Comparison of ENCODE assay signal across 21 cellular contexts in genomic region chrX:9614016-9614415, GRCh38.
DNase-seq lines count a peak whose midpoint lies in the region; ATAC-seq, FAIRE-seq and TF ChIP-seq lines count a peak whose summit lies in the region.
"Had no signal": no experiment of that assay in that cellular context is flagged by ENCODE, and none has a peak within 500 bp of the region (broad histone marks: within the 10 kb centered on the region; RNA-seq: fewer than 3 reads in every experiment).

No MANE protein-coding gene starts in this region.

- TF ChIP-seq EP300 in tibial nerve (IDR thresholded peaks at IDR 0.05), result no peak

- no peak overlapping the region for H2AFZ ChIP-seq in astrocyte (ENCODE audit: low read depth, low read length)

- H3K4me3 ChIP-seq in AG04449 (ENCODE audit: low read depth, low read length) (no peak overlapping the region), astrocyte (ENCODE audit: insufficient read depth, low read depth, low read length) (no peak overlapping the region), foreskin fibroblast (ENCODE audit: low read depth in 1 of 2, low read length in 2 of 2) (no peak overlapping the region), tibial nerve (no peak overlapping the region), heart right ventricle (no peak overlapping the region), coronary artery (no peak overlapping the region)
- H3K4me3 ChIP-seq: esophagus squamous epithelium, sigmoid colon, uterus had no signal

- no peaks in the 10 kb centered on the region for H3K27me3 Mint-ChIP-seq in astrocyte (ENCODE audit: low read depth, unreplicated experiment)
- H3K27me3 Mint-ChIP-seq: activated naive CD4-positive, alpha-beta T cell treated with anti-CD3 and anti-CD28 coated beads, Interleukin-2, amount 10 ng/mL, durations not matched to agents 7 days and 5 days; stimulated activated naive CD8-positive, alpha-beta T cell treated with anti-CD3 and anti-CD28 coated beads, Interleukin-15, amount 100 ng/mL, for 72 hours had no signal

- peaks cover 10% of the 10 kb centered on the region for H3K4me1 ChIP-seq in astrocyte (ENCODE audit: insufficient read depth, low read length)
- peaks cover 0 to 8% (median 0%) of the 10 kb centered on the region in 4 donors for H3K4me1 ChIP-seq in tibial nerve
- H3K4me1 ChIP-seq in heart right ventricle, result peaks cover 0 to 16% (median 0%) of the 10 kb centered on the region in 9 donors
- H3K4me1 ChIP-seq: sigmoid colon, uterus had no signal

- H3K4me1 Mint-ChIP-seq in astrocyte (ENCODE audit: low read depth, unreplicated experiment), result peaks cover 9% of the 10 kb centered on the region
- H3K4me1 Mint-ChIP-seq: activated naive CD4-positive, alpha-beta T cell treated with anti-CD3 and anti-CD28 coated beads, Interleukin-2, amount 10 ng/mL, durations not matched to agents 7 days and 5 days had no signal

- H4K20me1 ChIP-seq in astrocyte (ENCODE audit: insufficient read depth, low read length), result no peaks in the 10 kb centered on the region

- POLR2A ChIA-PET in AG04449 (lab: Yijun Ruan, JAX), result no interaction called here

- no peaks in the 10 kb centered on the region for H3K79me2 ChIP-seq in astrocyte (ENCODE audit: insufficient read depth, low read length)

- DNase-seq in AG04449 (ENCODE audit: low read depth, low spot score) (peak; percentile 31), HCEC 1CT (peak; percentile 60), astrocyte (ENCODE audit: low read depth) (peak; percentile 89), foreskin fibroblast (peak; percentile 45 to 58), tibial nerve (ENCODE audit: low spot score in 2 of 2) (no peak), heart right ventricle (no peak), coronary artery (ENCODE audit: low spot score) (no peak)
- DNase-seq in activated CD4-positive, alpha-beta T cell treated with anti-CD3 and anti-CD28 coated beads, Interleukin-2, amount 50 U/mL, for 1 hour, result no peak
- DNase-seq: activated naive CD4-positive, alpha-beta T cell treated with anti-CD3 and anti-CD28 coated beads, Interleukin-2, amount 10 ng/mL, durations not matched to agents 7 days and 5 days; activated T-cell treated with anti-CD3 and anti-CD28 coated beads for 4 hours; esophagus squamous epithelium; KBM-7; NCI-H1105 treated with DMSO at 0.1 percent for 48 hours; NCI-H82; occipital lobe; sigmoid colon; stimulated activated CD4-positive, alpha-beta T cell treated with anti-CD3 and anti-CD28 coated beads, Interleukin-1b, Interleukin-23, amount 100 ng/mL, for 48 hours; stimulated activated naive CD8-positive, alpha-beta T cell treated with anti-CD3 and anti-CD28 coated beads, Interleukin-15, amount 100 ng/mL, for 72 hours; uterus had no signal

- FAIRE-seq in astrocyte (lab: Jason Lieb, UNC), result peak; percentile 5
- FAIRE-seq: GM12892 had no signal

- H3K4me3 Mint-ChIP-seq in astrocyte (ENCODE audit: unreplicated experiment), result no peak overlapping the region
- H3K4me3 Mint-ChIP-seq: activated naive CD4-positive, alpha-beta T cell treated with anti-CD3 and anti-CD28 coated beads, Interleukin-2, amount 10 ng/mL, durations not matched to agents 7 days and 5 days; stimulated activated naive CD8-positive, alpha-beta T cell treated with anti-CD3 and anti-CD28 coated beads, Interleukin-15, amount 100 ng/mL, for 72 hours had no signal

- H3K9ac ChIP-seq in astrocyte (ENCODE audit: low read length), result no peak overlapping the region

- ATAC-seq in heart right ventricle, result no peak
- ATAC-seq: Panc1; stimulated activated naive CD8-positive, alpha-beta T cell treated with anti-CD3 and anti-CD28 coated beads, Interleukin-15, amount 100 ng/mL, for 72 hours had no signal

- H3K36me3 ChIP-seq in astrocyte (ENCODE audit: insufficient read depth, low read length) (no peaks in the 10 kb centered on the region), tibial nerve (no peaks in the 10 kb centered on the region), heart right ventricle (no peaks in the 10 kb centered on the region)
- H3K36me3 ChIP-seq: esophagus squamous epithelium, sigmoid colon, uterus had no signal

- no peak overlapping the region for H3K27ac ChIP-seq in astrocyte (ENCODE audit: low read depth, low read length)
- no peak overlapping the region for H3K27ac ChIP-seq in tibial nerve
- H3K27ac ChIP-seq in heart right ventricle, result no peak overlapping the region
- no peak overlapping the region for H3K27ac ChIP-seq in coronary artery
- H3K27ac ChIP-seq: esophagus squamous epithelium, sigmoid colon, uterus had no signal

- H3K27me3 ChIP-seq in astrocyte (ENCODE audit: insufficient read depth, low read length), result no peaks in the 10 kb centered on the region
- no peaks in the 10 kb centered on the region for H3K27me3 ChIP-seq in tibial nerve
- no peaks in the 10 kb centered on the region for H3K27me3 ChIP-seq in heart right ventricle
- H3K27me3 ChIP-seq: esophagus squamous epithelium, uterus had no signal

- no peak overlapping the region for H3K27ac Mint-ChIP-seq in astrocyte (ENCODE audit: unreplicated experiment)

- H3K9me3 ChIP-seq in astrocyte (ENCODE audit: insufficient read depth, low read depth, low read length), result no peaks in the 10 kb centered on the region
- H3K9me3 ChIP-seq in tibial nerve, result no peaks in the 10 kb centered on the region
- H3K9me3 ChIP-seq in heart right ventricle, result no peaks in the 10 kb centered on the region
- H3K9me3 ChIP-seq: esophagus squamous epithelium, sigmoid colon, uterus had no signal

- peaks cover 2% of the 10 kb centered on the region for H3K36me3 Mint-ChIP-seq in astrocyte (ENCODE audit: low read depth, unreplicated experiment)
- H3K36me3 Mint-ChIP-seq: activated naive CD4-positive, alpha-beta T cell treated with anti-CD3 and anti-CD28 coated beads, Interleukin-2, amount 10 ng/mL, durations not matched to agents 7 days and 5 days had no signal

- intact Hi-C loops in heart right ventricle (cut with DNase I), result no loop called here

- CTCF ChIA-PET in AG04449 (lab: Yijun Ruan, JAX), result no interaction called here

- 44 to 54% methylated on average over 1 of the region's 1 CpG for WGBS in tibial nerve, 2 donors
- whole genome bisulfite sequencing in heart right ventricle, 2 donors, result 47 to 50% methylated on average over 1 of the region's 1 CpG

- no peak for TF ChIP-seq POLR2A in tibial nerve (IDR thresholded peaks at IDR 0.05)

- TF ChIP-seq CTCF in AG04449 (IDR thresholded peaks at IDR 0.05; ENCODE audit: insufficient read depth, low read length, missing control alignments) (no peak), astrocyte (IDR thresholded peaks at IDR 0.05; ENCODE audit: insufficient read depth, low read depth, low read length) (no peak), foreskin fibroblast (IDR thresholded peaks at IDR 0.05; ENCODE audit: low read depth, low read length) (no peak), tibial nerve (IDR thresholded peaks at IDR 0.05) (no peak), heart right ventricle (IDR thresholded peaks at IDR 0.05) (no peak), coronary artery (IDR thresholded peaks at IDR 0.05) (no peak)

- no peaks in the 10 kb centered on the region for H3K9me3 Mint-ChIP-seq in astrocyte (ENCODE audit: unreplicated experiment)
- H3K9me3 Mint-ChIP-seq: activated naive CD4-positive, alpha-beta T cell treated with anti-CD3 and anti-CD28 coated beads, Interleukin-2, amount 10 ng/mL, durations not matched to agents 7 days and 5 days; stimulated activated naive CD8-positive, alpha-beta T cell treated with anti-CD3 and anti-CD28 coated beads, Interleukin-15, amount 100 ng/mL, for 72 hours had no signal

- H3K4me2 ChIP-seq in astrocyte (ENCODE audit: low read length), result no peak overlapping the region

Comparison
In these comparisons a context has a peak if more than half of its experiments do, and no peak if none do; other contexts are left out.
1. DNase-seq: peak in AG04449 (single experiment), HCEC 1CT (single experiment), astrocyte (single experiment) and foreskin fibroblast (2 of 2); none in tibial nerve (0 of 2), heart right ventricle (0 of 2), coronary artery (single experiment) and activated CD4-positive, alpha-beta T cell treated with anti-CD3 and anti-CD28 coated beads, Interleukin-2, amount 50 U/mL, for 1 hour (single experiment).